In genomic region chr17:58615768-58616659, GRCh38 we compare ENCODE assay signal across 10 cellular contexts.
A peak's percentile ranks its signal among the peaks of the same experiment; 100 is the strongest.
DNase-seq lines count a peak whose midpoint lies in the region; ATAC-seq lines count a peak whose summit lies in the region.
"Had no signal": no experiment of that assay in that cellular context is flagged by ENCODE, and none has a peak within 500 bp of the region (broad histone marks: within the 10 kb centered on the region; RNA-seq: fewer than 3 reads in every experiment).

No MANE protein-coding gene starts in this region.

- CTCF ChIA-PET in activated CD4-positive, alpha-beta T cell treated with anti-CD3 and anti-CD28 coated beads for 36 hours (lab: Charles Lee) = no interaction called here

- no peak overlapping the region for H3K27ac ChIP-seq in caudate nucleus (ENCODE audit: low read depth, low read length)
- H3K27ac ChIP-seq: prostate gland had no signal

- intact Hi-C loops in activated CD4-positive, alpha-beta T cell treated with anti-CD3 and anti-CD28 coated beads for 36 hours (cut with DNase I, micrococcal nuclease) = no loop called here

- H3K27me3 Mint-ChIP-seq in activated CD4-positive, alpha-beta T cell treated with anti-CD3 and anti-CD28 coated beads for 36 hours = no peaks in the 10 kb centered on the region

- no peak overlapping the region for H3K27ac Mint-ChIP-seq in activated CD4-positive, alpha-beta T cell treated with anti-CD3 and anti-CD28 coated beads for 36 hours

- H3K4me1 Mint-ChIP-seq in activated CD4-positive, alpha-beta T cell treated with anti-CD3 and anti-CD28 coated beads for 36 hours = peaks cover 9% of the 10 kb centered on the region

- no peaks in the 10 kb centered on the region for H3K9me3 Mint-ChIP-seq in activated CD4-positive, alpha-beta T cell treated with anti-CD3 and anti-CD28 coated beads for 36 hours (ENCODE audit: low read depth)

- peak; percentile 69 for ATAC-seq in activated CD4-positive, alpha-beta T cell treated with anti-CD3 and anti-CD28 coated beads for 36 hours
- peak; percentile 53 for ATAC-seq in GM21737 (IDR thresholded peaks at IDR 0.05; ENCODE audit: unreplicated experiment)
- peak; percentile 64 for ATAC-seq in HG03442 (IDR thresholded peaks at IDR 0.05; ENCODE audit: unreplicated experiment)
- peak; percentile 45 for ATAC-seq in stimulated activated naive CD8-positive, alpha-beta T cell treated with anti-CD3 and anti-CD28 coated beads, Interleukin-15, Interleukin-2, amounts not matched to agents 100 U/mL and 50 U/mL, for 24 hours

- no peak for DNase-seq in activated CD4-positive, alpha-beta T cell treated with anti-CD3 and anti-CD28 coated beads for 36 hours
- DNase-seq in activated CD4-positive, alpha-beta T cell treated with anti-CD3 and anti-CD28 coated beads for 1 hour = no peak
- DNase-seq in stimulated activated naive CD8-positive, alpha-beta T cell treated with anti-CD3 and anti-CD28 coated beads, Interleukin-15, Interleukin-2, amounts not matched to agents 100 U/mL and 50 U/mL, for 24 hours = peak; percentile 17
- DNase-seq in GOT3 (lab: John Stamatoyannopoulos, UW) (no peak), caudate nucleus (lab: John Stamatoyannopoulos, UW) (no peak), NCI-H1417 (lab: John Stamatoyannopoulos, UW) (no peak)
- DNase-seq: IMR-90 had no signal

- no peak overlapping the region for H3K4me3 Mint-ChIP-seq in activated CD4-positive, alpha-beta T cell treated with anti-CD3 and anti-CD28 coated beads for 36 hours

- H3K36me3 Mint-ChIP-seq in activated CD4-positive, alpha-beta T cell treated with anti-CD3 and anti-CD28 coated beads for 36 hours (ENCODE audit: low read depth) = no peaks in the 10 kb centered on the region

- POLR2A ChIA-PET in activated CD4-positive, alpha-beta T cell treated with anti-CD3 and anti-CD28 coated beads for 36 hours (lab: Charles Lee) = interaction anchor here (2.2 kb wide), 1 partner anchor 14 kb away, joined by 9 read pairs; no protein-coding TSS in a partner anchor
